Comparison of ENCODE assay signal across 9 cellular contexts in genomic region chrX:119272882-119273806, GRCh38. TPM values are rescaled to one million over a fixed set of nuclear protein-coding genes. Genes with fewer than 3 reads are reported as not detected.
DNase-seq lines count a peak whose midpoint lies in the region; ATAC-seq, FAIRE-seq and TF ChIP-seq lines count a peak whose summit lies in the region.
"Had no signal": no experiment of that assay in that cellular context is flagged by ENCODE, and none has a peak within 500 bp of the region (broad histone marks: within the 10 kb centered on the region; RNA-seq: fewer than 3 reads in every experiment).

No MANE protein-coding gene starts in this region.

- in situ Hi-C loops in astrocyte of the cerebellum (cut with HindIII; ENCODE audit: low sequenced_read_pairs), result no loop called here

- H3K36me3 Mint-ChIP-seq in CD14-positive monocyte, result no peaks in the 10 kb centered on the region

- FAIRE-seq in HTR-8/SVneo (lab: Jason Lieb, UNC), result no peak
- FAIRE-seq: TTC549 had no signal

- H3K9me3 Mint-ChIP-seq in CD14-positive monocyte, result peaks cover 0 to 17% (median 12%) of the 10 kb centered on the region in 7 donors

- peak overlapping the region; percentile 66 to 82 for H3K4me3 Mint-ChIP-seq in CD14-positive monocyte

- peak overlapping the region; percentile 21 for H3K4me3 ChIP-seq in astrocyte of the cerebellum (ENCODE audit: low read depth, low read length)

- intact Hi-C loops in CD14-positive monocyte (cut with micrococcal nuclease), result no loop called here

- H3K27ac Mint-ChIP-seq in CD14-positive monocyte, result peak overlapping the region in 1 of 7 donors; percentile 6

- H3K27me3 Mint-ChIP-seq in CD14-positive monocyte (ENCODE audit: low read depth in 3 of 3), result peaks cover 24 to 41% (median 30%) of the 10 kb centered on the region in 3 donors

- no peak for DNase-seq in CD14-positive monocyte (ENCODE audit: low spot score)
- DNase-seq in T-helper 1 cell, result peak; percentile 19 to 66 (median 27)
- DNase-seq in astrocyte of the cerebellum (ENCODE audit: low read depth), result peak; percentile 3
- DNase-seq in iPS-NIHi7 (ENCODE audit: extremely low spot score), result peak; percentile 89
- peak in 2 of 3 experiments; percentile 6 to 55 for DNase-seq in stimulated activated CD4-positive, alpha-beta T cell treated with anti-CD3 and anti-CD28 coated beads, TNF-alpha, amount 100 ng/mL, for 24 hours (ENCODE audit: low read depth in 3 of 3)
- no peak for DNase-seq in HTR-8/SVneo (ENCODE audit: insufficient read length, low spot score)

- peak; percentile 24 for TF ChIP-seq CTCF in CD14-positive monocyte (IDR thresholded peaks at IDR 0.05)
- peak; percentile 32 for TF ChIP-seq CTCF in astrocyte of the cerebellum (IDR thresholded peaks at IDR 0.05; ENCODE audit: low read depth, low read length, missing control alignments)

- peaks cover 12% of the 10 kb centered on the region for H3K4me1 Mint-ChIP-seq in CD14-positive monocyte

- no peak for ATAC-seq in HG02973 (IDR thresholded peaks at IDR 0.05; ENCODE audit: unreplicated experiment)
- no peak for ATAC-seq in HG02759 (IDR thresholded peaks at IDR 0.05; ENCODE audit: unreplicated experiment)

RNA-seq across cellular contexts. Expression of gene PGRMC1, which starts 37.1 kb away (rescaled TPM):
- polyA plus RNA-seq in CD14-positive monocyte, result 10 to 100 TPM; 39.4 to 43.6 TPM

Comparison
In these comparisons a context has a peak if more than half of its experiments do, and no peak if none do; other contexts are left out.
1. DNase-seq: peak in T-helper 1 cell (5 of 5), astrocyte of the cerebellum (single experiment), iPS-NIHi7 (single experiment) and stimulated activated CD4-positive, alpha-beta T cell treated with anti-CD3 and anti-CD28 coated beads, TNF-alpha, amount 100 ng/mL, for 24 hours (2 of 3); none in CD14-positive monocyte (single experiment) and HTR-8/SVneo (single experiment).